Comparison of ENCODE assay signal across 11 cellular contexts in genomic region chr19:51127755-51128154, GRCh38. TPM values are rescaled to one million over a fixed set of nuclear protein-coding genes. Genes with fewer than 3 reads are reported as not detected.
DNase-seq lines count a peak whose midpoint lies in the region; ATAC-seq and TF ChIP-seq lines count a peak whose summit lies in the region.
"Had no signal": no experiment of that assay in that cellular context is flagged by ENCODE, and none has a peak within 500 bp of the region (broad histone marks: within the 10 kb centered on the region; RNA-seq: fewer than 3 reads in every experiment).

No MANE protein-coding gene starts in this region.

- no peak for TF ChIP-seq CTCF in body of pancreas (IDR thresholded peaks at IDR 0.05)
- TF ChIP-seq CTCF in natural killer cell (IDR thresholded peaks at IDR 0.05), result no peak

- H3K36me3 ChIP-seq in CD4-positive, alpha-beta memory T cell (ENCODE audit: insufficient read depth, low read length), result no peaks in the 10 kb centered on the region
- no peaks in the 10 kb centered on the region for H3K36me3 ChIP-seq in body of pancreas (replicated peaks in 1 of 2; ENCODE audit: insufficient read depth in 1 of 2, low read depth in 2 of 2)
- H3K36me3 ChIP-seq: esophagus squamous epithelium had no signal

- H3K27ac ChIP-seq in CD4-positive, alpha-beta memory T cell (ENCODE audit: low read depth, low read length), result no peak overlapping the region
- peak overlapping the region in 1 of 4 donors; percentile 58 for H3K27ac ChIP-seq in body of pancreas

- intact Hi-C loops in CD4-positive, alpha-beta memory T cell (cut with micrococcal nuclease), result no loop called here
- intact Hi-C loops in body of pancreas (cut with DNase I), result no loop called here
- intact Hi-C loops in natural killer cell (cut with micrococcal nuclease), result no loop called here

- H3K27me3 Mint-ChIP-seq in CD4-positive, alpha-beta memory T cell, result no peaks in the 10 kb centered on the region
- no peaks in the 10 kb centered on the region for H3K27me3 Mint-ChIP-seq in natural killer cell (ENCODE audit: low read depth in 2 of 2)

- ATAC-seq in body of pancreas, result no peak
- ATAC-seq in natural killer cell, result peak in 1 of 3 donors; percentile 13
- ATAC-seq in GM18909 (IDR thresholded peaks at IDR 0.05; ENCODE audit: poor library complexity, unreplicated experiment), result no peak

- CTCF ChIA-PET in CD4-positive, alpha-beta memory T cell (lab: Charles Lee; ENCODE audit: partially characterized antibody), result interaction anchor here (1.0 to 1.2 kb wide), 2 partner anchors 22 to 31 kb away, joined by 3 to 4 read pairs; no protein-coding TSS in a partner anchor

- H3K9me3 ChIP-seq in CD4-positive, alpha-beta memory T cell (ENCODE audit: control insufficient read depth in 1 of 2, low read length in 2 of 2), result no peaks in the 10 kb centered on the region
- H3K9me3 ChIP-seq in body of pancreas, result no peaks in the 10 kb centered on the region
- H3K9me3 ChIP-seq: esophagus squamous epithelium had no signal

- no peaks in the 10 kb centered on the region for H3K27me3 ChIP-seq in CD4-positive, alpha-beta memory T cell (ENCODE audit: insufficient read depth, low read length)
- H3K27me3 ChIP-seq in body of pancreas, result no peaks in the 10 kb centered on the region

- 40 to 63% methylated on average over 2 to 4 of the region's 4 CpGs for WGBS in body of pancreas, 2 donors

- H3K4me1 Mint-ChIP-seq in CD4-positive, alpha-beta memory T cell, result peaks cover 47 to 91% (median 69%) of the 10 kb centered on the region in 4 donors
- H3K4me1 Mint-ChIP-seq in natural killer cell, result peaks cover 87 to 91% of the 10 kb centered on the region in 2 donors

- H3K9me3 Mint-ChIP-seq in CD4-positive, alpha-beta memory T cell, result peaks cover 0 to 4% (median 0%) of the 10 kb centered on the region in 8 donors
- H3K9me3 Mint-ChIP-seq in natural killer cell, result no peaks in the 10 kb centered on the region
- H3K9me3 Mint-ChIP-seq: T-helper 1 cell treated with Interleukin-12 subunit alpha and Interleukin-12 subunit beta and Interleukin-4 antibody, amounts not matched to agents 30 μg/mL and 1 μg/mL, for 36 hours had no signal

- TF ChIP-seq POLR2A in body of pancreas (IDR thresholded peaks at IDR 0.05), result peak in 2 of 3 donors; percentile 28 to 65
- no peak for TF ChIP-seq POLR2A in erythroblast (IDR thresholded peaks at IDR 0.05; ENCODE audit: low read length)

- peaks cover 6 to 12% of the 10 kb centered on the region in 2 donors for H3K36me3 Mint-ChIP-seq in CD4-positive, alpha-beta memory T cell
- no peaks in the 10 kb centered on the region for H3K36me3 Mint-ChIP-seq in natural killer cell

- peak overlapping the region in 6 of 7 donors; percentile 43 to 83 (median 66) for H3K27ac Mint-ChIP-seq in CD4-positive, alpha-beta memory T cell
- H3K27ac Mint-ChIP-seq in natural killer cell, result peak overlapping the region; percentile 94 to 96
- H3K27ac Mint-ChIP-seq: T-helper 1 cell treated with Interleukin-12 subunit alpha and Interleukin-12 subunit beta and Interleukin-4 antibody, amounts not matched to agents 30 μg/mL and 1 μg/mL, for 36 hours had no signal

- POLR2A ChIA-PET in CD4-positive, alpha-beta memory T cell (lab: Charles Lee; ENCODE audit: partially characterized antibody), result interaction anchor here (1.4 kb wide), 1 partner anchor 13 kb away, joined by 4 read pairs; no protein-coding TSS in a partner anchor

- DNase-seq in CD4-positive, alpha-beta memory T cell, result no peak
- DNase-seq in NOMO-1 (lab: John Stamatoyannopoulos, UW; ENCODE audit: unreplicated experiment in 2 of 2), result peak; percentile 81 to 88
- DNase-seq in body of pancreas, result peak in 1 of 4 donors; percentile 80
- DNase-seq in natural killer cell, result no peak
- no peak for DNase-seq in NCI-H2227 treated with DMSO at 0.1 percent for 48 hours (lab: John Stamatoyannopoulos, UW)
- no peak for DNase-seq in erythroblast (lab: John Stamatoyannopoulos, UW)
- no peak for DNase-seq in stimulated activated CD4-positive, alpha-beta T cell treated with anti-CD3 and anti-CD28 coated beads, Interleukin-2, amount 100 ng/mL, for 48 hours
- DNase-seq: esophagus squamous epithelium, NCI-H2029 treated with DMSO at 0.1 percent for 48 hours had no signal

- H3K4me3 Mint-ChIP-seq in CD4-positive, alpha-beta memory T cell, result peak overlapping the region in 6 of 8 donors; percentile 20 to 68 (median 48)
- H3K4me3 Mint-ChIP-seq in natural killer cell, result peak overlapping the region; percentile 88
- H3K4me3 Mint-ChIP-seq: T-helper 1 cell treated with Interleukin-12 subunit alpha and Interleukin-12 subunit beta and Interleukin-4 antibody, amounts not matched to agents 30 μg/mL and 1 μg/mL, for 36 hours had no signal

- H3K4me3 ChIP-seq in CD4-positive, alpha-beta memory T cell (ENCODE audit: low read length in 2 of 2), result no peak overlapping the region
- no peak overlapping the region for H3K4me3 ChIP-seq in body of pancreas

- peaks cover 91% of the 10 kb centered on the region for H3K4me1 ChIP-seq in CD4-positive, alpha-beta memory T cell (ENCODE audit: insufficient read depth, low read length)
- H3K4me1 ChIP-seq in body of pancreas, result peaks cover 8% of the 10 kb centered on the region

RNA-seq across cellular contexts. Expression of gene SIGLEC9, which starts 3.0 kb away (rescaled TPM):
- total RNA-seq in CD4-positive, alpha-beta memory T cell, result 1 to 10 TPM; 3.4 to 3.9 TPM
- polyA plus RNA-seq in CD4-positive, alpha-beta memory T cell, result 1 to 10 TPM; 2.4 to 2.6 TPM
- total RNA-seq in body of pancreas (1 to 10 TPM in 1 of 2 donors, under 1 TPM in 1; 0.33 to 1.3 TPM), natural killer cell (10 to 100 TPM; 13.0 to 15.3 (median 13.8) TPM)

RNA-seq across cellular contexts. Expression of gene SIGLEC7, which starts 14.3 kb away (rescaled TPM):
- under 1 TPM; 0.25 to 0.52 TPM for total RNA-seq in CD4-positive, alpha-beta memory T cell
- polyA plus RNA-seq in CD4-positive, alpha-beta memory T cell, result under 1 TPM in 1 of 2 donors, not detected in 1; 0.57 TPM
- not detected for total RNA-seq in body of pancreas
- total RNA-seq in natural killer cell, result 10 to 100 TPM; 48.6 to 56.0 (median 49.5) TPM

RNA-seq across cellular contexts. Expression of gene CTU1, which starts 19.5 kb away (rescaled TPM):
- total RNA-seq in CD4-positive, alpha-beta memory T cell, result 10 to 100 TPM; 11.4 TPM
- polyA plus RNA-seq in CD4-positive, alpha-beta memory T cell, result 1 to 10 TPM; 1.4 to 9.2 TPM
- total RNA-seq in body of pancreas (10 to 100 TPM in 1 of 2 donors, 1 to 10 TPM in 1; 6.0 to 32.3 TPM), natural killer cell (1 to 10 TPM; 2.5 to 6.5 (median 3.8) TPM)

RNA-seq across cellular contexts. Expression of gene KLK14, which starts 45.1 kb away (rescaled TPM):
- 1 to 10 TPM in 1 of 2 experiments, not detected in 1; 1.1 TPM for total RNA-seq in CD4-positive, alpha-beta memory T cell
- polyA plus RNA-seq in CD4-positive, alpha-beta memory T cell, result not detected
- not detected for total RNA-seq in body of pancreas
- total RNA-seq in natural killer cell, result 1 to 10 TPM in 2 of 3 donors, under 1 TPM in 1; 0.64 to 1.3 (median 1.1) TPM

Comparison
In these comparisons a context has a peak if more than half of its experiments do, and no peak if none do; other contexts are left out.
1. DNase-seq: peak in NOMO-1 (2 of 2); none in CD4-positive, alpha-beta memory T cell (0 of 5), natural killer cell (single experiment), NCI-H2227 treated with DMSO at 0.1 percent for 48 hours (single experiment), erythroblast (0 of 2) and stimulated activated CD4-positive, alpha-beta T cell treated with anti-CD3 and anti-CD28 coated beads, Interleukin-2, amount 100 ng/mL, for 48 hours (0 of 2).
2. RNA of gene SIGLEC7, which starts 14.3 kb away (total RNA-seq): 48.6 to 56.0 TPM in natural killer cell; 0.25 to 0.52 TPM in CD4-positive, alpha-beta memory T cell and not detected in body of pancreas; every median in the first group is over 10 times any median in the second.